ENCODE assay signal across 25 cellular contexts in genomic region chr9:81213456-81213855, GRCh38.
"Had no signal": no experiment of that assay in that cellular context is flagged by ENCODE, and none has a peak within 500 bp of the region (broad histone marks: within the 10 kb centered on the region; RNA-seq: fewer than 3 reads in every experiment).

No MANE protein-coding gene starts in this region.

- H3K27ac Mint-ChIP-seq: memory B cell; stimulated activated effector memory CD8-positive, alpha-beta T cell treated with anti-CD3 and anti-CD28 coated beads, Interleukin-12 subunit alpha, Interleukin-12 subunit beta, amount 100 ng/mL, for 72 hours had no signal

- FAIRE-seq: colon, frontal cortex, kidney had no signal

- H3K4me1 Mint-ChIP-seq: memory B cell; naive thymus-derived CD8-positive, alpha-beta T cell; stimulated activated effector memory CD8-positive, alpha-beta T cell treated with anti-CD3 and anti-CD28 coated beads, Interleukin-12 subunit alpha, Interleukin-12 subunit beta, amount 100 ng/mL, for 72 hours had no signal

- H3K4me3 Mint-ChIP-seq: memory B cell; naive thymus-derived CD8-positive, alpha-beta T cell; nephron progenitor cell; stimulated activated effector memory CD8-positive, alpha-beta T cell treated with anti-CD3 and anti-CD28 coated beads, Interleukin-12 subunit alpha, Interleukin-12 subunit beta, amount 100 ng/mL, for 72 hours had no signal

- DNase-seq: dorsolateral prefrontal cortex; effector CD4-positive, alpha-beta T cell; head of caudate nucleus; kidney; mucosa of descending colon; naive thymus-derived CD8-positive, alpha-beta T cell; nephron progenitor cell; occipital lobe; ovary; right lobe of liver; stimulated activated CD4-positive, alpha-beta T cell treated with anti-CD3 and anti-CD28 coated beads, Interleukin-12 subunit alpha, Interleukin-12 subunit beta, amount 100 ng/mL, for 4 hours; stimulated activated CD4-positive, alpha-beta T cell treated with anti-CD3 and anti-CD28 coated beads, Interleukin-1b, Interleukin-23, amount 100 ng/mL, for 48 hours; stimulated activated CD4-positive, alpha-beta T cell treated with anti-CD3 and anti-CD28 coated beads, Interleukin-4, amount 100 ng/mL, for 1 hour; stimulated activated naive CD4-positive, alpha-beta T cell treated with Interleukin-2 at 50 U/mL for 16 hours; stomach; thyroid gland; trophoblast cell had no signal

- H3K4me2 ChIP-seq: smooth muscle cell had no signal

- H3K27me3 ChIP-seq: dorsolateral prefrontal cortex, ovary, right lobe of liver, stomach, thyroid gland, vagina had no signal

- H3K9me3 ChIP-seq: mucosa of descending colon, ovary, right lobe of liver, thyroid gland, vagina had no signal

- H3K4me1 ChIP-seq: right lobe of liver, stomach, thyroid gland, vagina had no signal

- H3K27me3 Mint-ChIP-seq: memory B cell had no signal

- H3K36me3 Mint-ChIP-seq: memory B cell; naive thymus-derived CD8-positive, alpha-beta T cell; stimulated activated effector memory CD8-positive, alpha-beta T cell treated with anti-CD3 and anti-CD28 coated beads, Interleukin-12 subunit alpha, Interleukin-12 subunit beta, amount 100 ng/mL, for 72 hours had no signal

- H3K27ac ChIP-seq: dorsolateral prefrontal cortex, ovary, right lobe of liver, stomach, thyroid gland, vagina had no signal

- H3K4me3 ChIP-seq: dorsolateral prefrontal cortex, lung, mucosa of descending colon, ovary, right lobe of liver, smooth muscle cell, stomach, thyroid gland, vagina had no signal

- ATAC-seq: left lobe of liver; mucosa of descending colon; naive thymus-derived CD8-positive, alpha-beta T cell; right lobe of liver; stimulated activated effector memory CD8-positive, alpha-beta T cell treated with anti-CD3 and anti-CD28 coated beads, Interleukin-12 subunit alpha, Interleukin-12 subunit beta, amount 100 ng/mL, for 72 hours had no signal

- H3K36me3 ChIP-seq: ovary, right lobe of liver, stomach, thyroid gland, vagina had no signal
